Comparison of ENCODE assay signal across 8 cellular contexts in the genomic region with DNA sequence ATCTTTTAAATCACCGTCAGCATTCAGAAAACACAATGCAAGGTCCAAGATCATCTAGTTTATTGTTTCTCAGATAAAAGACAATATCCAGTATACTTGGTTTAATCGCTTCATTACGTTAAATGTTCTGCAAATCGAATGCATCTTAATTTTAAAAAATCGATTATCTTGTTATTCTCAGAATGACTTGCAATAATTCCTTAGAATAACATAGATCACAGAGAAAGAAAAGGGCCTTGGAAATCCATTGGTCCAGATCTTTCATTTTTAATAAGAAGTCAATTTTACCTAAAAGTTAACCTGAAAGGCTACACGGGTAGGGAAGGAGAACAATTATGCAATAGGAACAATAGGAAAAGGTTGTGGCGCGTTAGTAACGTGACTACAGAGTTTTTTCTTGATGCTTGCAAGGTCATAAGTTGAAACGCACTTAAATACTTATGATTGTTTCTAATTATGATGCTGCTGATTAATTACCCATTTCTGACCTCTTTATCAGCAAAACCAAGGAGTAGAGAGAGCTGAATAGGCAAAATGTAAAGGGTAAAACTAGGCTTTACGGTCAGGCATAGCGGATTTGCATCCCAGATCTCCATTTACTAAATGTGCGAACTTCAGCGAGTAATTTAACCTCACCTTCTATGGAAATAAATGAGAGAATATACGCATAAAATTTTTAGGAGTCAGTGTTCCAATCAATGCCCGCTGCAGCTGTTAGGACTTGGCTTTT. TPM values are rescaled to one million over a fixed set of nuclear protein-coding genes. Genes with fewer than 3 reads are reported as not detected.
DNase-seq lines count a peak whose midpoint lies in the region; ATAC-seq and TF ChIP-seq lines count a peak whose summit lies in the region.

No MANE protein-coding gene starts in this region.

- H3K27ac Mint-ChIP-seq in activated CD4-positive, alpha-beta T cell treated with anti-CD3 and anti-CD28 coated beads, Interleukin-2, amount 10 ng/mL, durations not matched to agents 7 days and 5 days, result peak overlapping the region; percentile 95
- H3K27ac Mint-ChIP-seq in activated naive CD8-positive, alpha-beta T cell treated with anti-CD3 and anti-CD28 coated beads, Interleukin-2, amount 10 ng/mL, durations not matched to agents 7 days and 5 days, result peak overlapping the region; percentile 94

- no peak for TF ChIP-seq CTCF in thoracic aorta (IDR thresholded peaks at IDR 0.05)

- ATAC-seq in activated naive CD8-positive, alpha-beta T cell treated with anti-CD3 and anti-CD28 coated beads, Interleukin-2, amount 10 ng/mL, durations not matched to agents 7 days and 5 days (ENCODE audit: low read depth), result no peak
- ATAC-seq in thoracic aorta (ENCODE audit: insufficient number of reproducible peaks, low FRiP score, low read depth), result no peak

- peaks cover 2% of the 10 kb centered on the region for H3K36me3 Mint-ChIP-seq in activated CD4-positive, alpha-beta T cell treated with anti-CD3 and anti-CD28 coated beads, Interleukin-2, amount 10 ng/mL, durations not matched to agents 7 days and 5 days (ENCODE audit: low read depth)
- H3K36me3 Mint-ChIP-seq in activated naive CD8-positive, alpha-beta T cell treated with anti-CD3 and anti-CD28 coated beads, Interleukin-2, amount 10 ng/mL, durations not matched to agents 7 days and 5 days, result peaks cover 2% of the 10 kb centered on the region

- H3K27me3 ChIP-seq in layer of hippocampus (ENCODE audit: control insufficient read depth, insufficient read depth, low read length) (no peaks in the 10 kb centered on the region), thoracic aorta (replicated peaks; ENCODE audit: insufficient read depth) (no peaks in the 10 kb centered on the region)

- peaks cover 58% of the 10 kb centered on the region for H3K4me1 Mint-ChIP-seq in activated CD4-positive, alpha-beta T cell treated with anti-CD3 and anti-CD28 coated beads, Interleukin-2, amount 10 ng/mL, durations not matched to agents 7 days and 5 days
- H3K4me1 Mint-ChIP-seq in activated naive CD8-positive, alpha-beta T cell treated with anti-CD3 and anti-CD28 coated beads, Interleukin-2, amount 10 ng/mL, durations not matched to agents 7 days and 5 days, result peaks cover 44% of the 10 kb centered on the region

- H3K27ac ChIP-seq in layer of hippocampus (ENCODE audit: low read depth, low read length) (peak overlapping the region; percentile 79), thoracic aorta (peak overlapping the region; percentile 45 to 51)

- POLR2A ChIA-PET in activated CD4-positive, alpha-beta T cell treated with anti-CD3 and anti-CD28 coated beads, Interleukin-2, amount 10 ng/mL, durations not matched to agents 7 days and 5 days (lab: Charles Lee), result no interaction called here
- POLR2A ChIA-PET in activated naive CD8-positive, alpha-beta T cell treated with anti-CD3 and anti-CD28 coated beads, Interleukin-2, amount 10 ng/mL, durations not matched to agents 7 days and 5 days (lab: Charles Lee), result interaction anchor here (1.0 to 1.2 kb wide), 3 partner anchors 87 to 96 kb away, joined by 4 read pairs; partner anchors contain the start of gene CDC42SE2

- H3K9me3 Mint-ChIP-seq in activated CD4-positive, alpha-beta T cell treated with anti-CD3 and anti-CD28 coated beads, Interleukin-2, amount 10 ng/mL, durations not matched to agents 7 days and 5 days, result no peaks in the 10 kb centered on the region
- no peaks in the 10 kb centered on the region for H3K9me3 Mint-ChIP-seq in activated naive CD8-positive, alpha-beta T cell treated with anti-CD3 and anti-CD28 coated beads, Interleukin-2, amount 10 ng/mL, durations not matched to agents 7 days and 5 days

- DNase-seq in activated CD4-positive, alpha-beta T cell treated with anti-CD3 and anti-CD28 coated beads, Interleukin-2, amount 10 ng/mL, durations not matched to agents 7 days and 5 days, result no peak
- no peak for DNase-seq in activated CD4-positive, alpha-beta T cell treated with anti-CD3 and anti-CD28 coated beads for 48 hours
- DNase-seq in activated naive CD8-positive, alpha-beta T cell treated with anti-CD3 and anti-CD28 coated beads, Interleukin-2, amount 10 ng/mL, durations not matched to agents 7 days and 5 days, result no peak
- DNase-seq in thoracic aorta (ENCODE audit: low spot score) (no peak), NCI-H2171 treated with DMSO at 0.1 percent for 48 hours (lab: John Stamatoyannopoulos, UW) (no peak), pons (ENCODE audit: low spot score) (no peak)
- DNase-seq in activated CD8-positive, alpha-beta memory T cell treated with anti-CD3 and anti-CD28 coated beads for 24 hours, result no peak

- H3K4me3 Mint-ChIP-seq in activated CD4-positive, alpha-beta T cell treated with anti-CD3 and anti-CD28 coated beads, Interleukin-2, amount 10 ng/mL, durations not matched to agents 7 days and 5 days, result peak overlapping the region; percentile 95
- peak overlapping the region; percentile 97 for H3K4me3 Mint-ChIP-seq in activated naive CD8-positive, alpha-beta T cell treated with anti-CD3 and anti-CD28 coated beads, Interleukin-2, amount 10 ng/mL, durations not matched to agents 7 days and 5 days

- no peaks in the 10 kb centered on the region for H3K9me3 ChIP-seq in thoracic aorta

- H3K36me3 ChIP-seq in thoracic aorta, result no peaks in the 10 kb centered on the region

- peaks cover 0 to 18% of the 10 kb centered on the region in 2 donors for H3K4me1 ChIP-seq in thoracic aorta (ENCODE audit: control insufficient read depth in 1 of 2, low read depth in 2 of 2)

- CTCF ChIA-PET in activated CD4-positive, alpha-beta T cell treated with anti-CD3 and anti-CD28 coated beads, Interleukin-2, amount 10 ng/mL, durations not matched to agents 7 days and 5 days (lab: Charles Lee), result interaction anchor here (1.1 kb wide), 1 partner anchor 116 kb away, joined by 3 read pairs; no protein-coding TSS in a partner anchor

- H3K27me3 Mint-ChIP-seq in activated CD4-positive, alpha-beta T cell treated with anti-CD3 and anti-CD28 coated beads, Interleukin-2, amount 10 ng/mL, durations not matched to agents 7 days and 5 days, result no peaks in the 10 kb centered on the region
- no peaks in the 10 kb centered on the region for H3K27me3 Mint-ChIP-seq in activated naive CD8-positive, alpha-beta T cell treated with anti-CD3 and anti-CD28 coated beads, Interleukin-2, amount 10 ng/mL, durations not matched to agents 7 days and 5 days

- H3K4me3 ChIP-seq in thoracic aorta, result peak overlapping the region; percentile 71

RNA-seq across cellular contexts. Expression of gene LYRM7, which starts 0.8 kb away (rescaled TPM):
- 10 to 100 TPM; 11.0 to 12.0 TPM for total RNA-seq in activated CD4-positive, alpha-beta T cell treated with anti-CD3 and anti-CD28 coated beads, Interleukin-2, amount 10 ng/mL, durations not matched to agents 7 days and 5 days
- total RNA-seq in activated naive CD8-positive, alpha-beta T cell treated with anti-CD3 and anti-CD28 coated beads, Interleukin-2, amount 10 ng/mL, durations not matched to agents 7 days and 5 days, result 10 to 100 TPM; 15.0 to 18.2 TPM
- total RNA-seq in thoracic aorta, result 1 to 10 TPM; 3.2 to 5.2 TPM

RNA-seq across cellular contexts. Expression of gene HINT1, which starts 4.9 kb away (rescaled TPM):
- total RNA-seq in activated CD4-positive, alpha-beta T cell treated with anti-CD3 and anti-CD28 coated beads, Interleukin-2, amount 10 ng/mL, durations not matched to agents 7 days and 5 days, result 100 to 1,000 TPM; 274 to 278 TPM
- total RNA-seq in activated naive CD8-positive, alpha-beta T cell treated with anti-CD3 and anti-CD28 coated beads, Interleukin-2, amount 10 ng/mL, durations not matched to agents 7 days and 5 days, result 100 to 1,000 TPM; 249 to 251 TPM
- 100 to 1,000 TPM; 116 to 167 TPM for total RNA-seq in thoracic aorta
